In genomic region chr11:134466035-134466908, GRCh38 we compare ENCODE assay signal across 19 cellular contexts. TPM values are rescaled to one million over a fixed set of nuclear protein-coding genes. Genes with fewer than 3 reads are reported as not detected.
A peak's percentile ranks its signal among the peaks of the same experiment; 100 is the strongest.
DNase-seq lines count a peak whose midpoint lies in the region; ATAC-seq and TF ChIP-seq lines count a peak whose summit lies in the region.
"Had no signal": no experiment of that assay in that cellular context is flagged by ENCODE, and none has a peak within 500 bp of the region (broad histone marks: within the 10 kb centered on the region; RNA-seq: fewer than 3 reads in every experiment).

No MANE protein-coding gene starts in this region.

- H3K36me3 ChIP-seq in SK-N-MC (ENCODE audit: insufficient read depth, low read length) (no peaks in the 10 kb centered on the region), body of pancreas (replicated peaks in 1 of 2; ENCODE audit: insufficient read depth in 1 of 2, low read depth in 2 of 2) (no peaks in the 10 kb centered on the region)
- H3K36me3 ChIP-seq: heart right ventricle had no signal

- no peak for TF ChIP-seq POLR2A in body of pancreas (IDR thresholded peaks at IDR 0.05)

- TF ChIP-seq CTCF in body of pancreas (IDR thresholded peaks at IDR 0.05), result no peak

- H3K9me3 ChIP-seq in SK-N-MC (ENCODE audit: low read depth, low read length) (no peaks in the 10 kb centered on the region), body of pancreas (no peaks in the 10 kb centered on the region)
- H3K9me3 ChIP-seq: heart right ventricle had no signal

- H3K27me3 ChIP-seq in body of pancreas, result no peaks in the 10 kb centered on the region

- intact Hi-C loops in body of pancreas (cut with DNase I), result no loop called here

- peaks cover 13% of the 10 kb centered on the region for H3K4me1 ChIP-seq in body of pancreas
- H3K4me1 ChIP-seq: heart right ventricle had no signal

- ATAC-seq in body of pancreas (no peak), GM21529 (IDR thresholded peaks at IDR 0.05; ENCODE audit: unreplicated experiment) (no peak)
- ATAC-seq: heart right ventricle had no signal

- H3K27ac ChIP-seq in SK-N-MC (no peak overlapping the region), body of pancreas (no peak overlapping the region)
- H3K27ac ChIP-seq: heart right ventricle had no signal

- peak overlapping the region; percentile 42 for H3K4me3 ChIP-seq in SK-N-MC
- H3K4me3 ChIP-seq in body of pancreas, result no peak overlapping the region
- H3K4me3 ChIP-seq: heart right ventricle had no signal

- WGBS in body of pancreas, 2 donors, result 26 to 42% methylated on average over 10 to 24 of the region's 29 CpGs

- DNase-seq in DMS79 treated with DMSO at 0.1 percent for 48 hours (lab: John Stamatoyannopoulos, UW) (peak; percentile 56), SK-N-MC (ENCODE audit: low read depth, low spot score) (no peak), left kidney (ENCODE audit: low read depth, low spot score) (peak; percentile 38), retina (peak; percentile 57), body of pancreas (no peak), HCEC 1CT (no peak), hippocampal formation (lab: John Stamatoyannopoulos, UW) (no peak)
- DNase-seq: activated CD4-positive, alpha-beta T cell treated with anti-CD3 and anti-CD28 coated beads for 1 hour; activated naive CD8-positive, alpha-beta T cell treated with anti-CD3 and anti-CD28 coated beads, Interleukin-2, amount 10 ng/mL, durations not matched to agents 7 days and 5 days; C1 segment of cervical spinal cord; erythroblast; heart right ventricle; mesenchymal stem cell; NCI-H345; stimulated activated CD4-positive, alpha-beta T cell treated with anti-CD3 and anti-CD28 coated beads, Interleukin-2, amount 100 ng/mL, for 48 hours; SW 1271 had no signal

- H3K9ac ChIP-seq in SK-N-MC (ENCODE audit: insufficient read length), result no peak overlapping the region

RNA-seq across cellular contexts. Expression of gene B3GAT1, which starts 54.2 kb away (rescaled TPM):
- total RNA-seq in body of pancreas, result under 1 TPM in 1 of 2 donors, not detected in 1; under 0.01 TPM
- total RNA-seq: M059J, pulmonary artery endothelial cell had no signal

Comparison
In these comparisons a context has a peak if more than half of its experiments do, and no peak if none do; other contexts are left out.
1. DNase-seq: peak in DMS79 treated with DMSO at 0.1 percent for 48 hours (single experiment), left kidney (single experiment) and retina (single experiment); none in SK-N-MC (single experiment), body of pancreas (0 of 4), HCEC 1CT (single experiment) and hippocampal formation (0 of 2).